Comparison of ENCODE assay signal across 1 cellular context in the genomic region with DNA sequence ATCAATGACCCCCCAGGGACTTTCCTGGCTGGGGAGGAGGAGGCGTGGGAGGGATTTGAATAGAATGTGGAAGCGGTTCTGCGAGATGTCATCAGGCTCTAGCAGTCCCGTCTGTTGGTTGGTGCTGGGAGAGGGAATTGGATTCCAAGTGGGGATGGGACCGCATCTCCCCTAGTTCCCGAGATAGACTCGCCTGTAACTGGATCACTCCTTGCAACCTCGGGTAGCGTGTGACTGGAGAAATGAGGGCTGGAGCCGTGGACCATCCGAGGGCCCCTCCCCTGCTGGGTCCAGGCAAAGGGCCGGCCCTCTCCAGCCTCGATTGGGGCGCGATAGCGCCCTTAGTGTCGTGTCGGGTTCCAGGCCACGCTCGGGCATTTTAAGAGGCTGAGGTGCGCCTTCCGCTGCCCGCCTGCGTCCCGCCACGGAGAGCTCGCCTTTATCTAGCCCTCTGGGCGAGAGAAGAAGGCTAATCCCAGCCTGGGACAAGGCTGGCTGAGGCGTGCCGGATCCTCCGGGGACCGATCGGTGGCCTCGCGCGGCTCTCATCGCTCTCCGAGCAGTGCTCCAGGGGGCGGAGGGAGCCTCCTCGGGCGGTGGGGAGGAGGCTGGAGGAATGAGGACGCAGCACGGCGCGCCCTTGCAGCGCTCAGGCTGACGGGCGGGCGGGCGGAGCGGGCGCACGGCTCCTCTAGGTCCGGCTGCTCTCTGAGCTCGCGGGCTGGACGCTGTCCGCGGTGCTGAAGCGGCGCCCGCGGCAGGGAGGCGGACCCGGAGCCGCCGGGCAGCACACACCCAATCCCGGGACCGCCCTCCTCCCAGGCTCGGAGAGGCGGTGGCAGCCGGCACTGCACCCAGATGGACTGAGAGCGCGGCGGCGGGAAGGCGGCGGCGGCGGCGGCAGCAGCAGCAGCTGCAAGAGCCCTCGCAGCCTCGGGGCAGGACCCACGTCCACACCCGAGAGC.
A peak's percentile ranks its signal among the peaks of the same experiment; 100 is the strongest.
TF ChIP-seq lines count a peak whose summit lies in the region.

No MANE protein-coding gene starts in this region.

TF ChIP-seq in K562, 482 proteins besides CTCF, POLR2A, EP300 and RAD21 (continued from another document):
- TF ChIP-seq ZNF12 (CRISPR knock-in tag; IDR thresholded peaks at IDR 0.05) (0 out of 2 replicates have a peak, but pooled peaks have one; percentile 9), CREB1 (IDR thresholded peaks at IDR 0.05) (no peak), CREB1 (CRISPR knock-in tag; IDR thresholded peaks at IDR 0.05) (0 out of 2 replicates have a peak, but pooled peaks have one; percentile 31), CXXC5 (CRISPR knock-in tag; IDR thresholded peaks at IDR 0.05) (peak; percentile 70), SRF (CRISPR knock-in tag; IDR thresholded peaks at IDR 0.05) (peak in 1 of 2 experiments; percentile 76; a peak in 1 of 4 replicates), POLR2AphosphoS5 (IDR thresholded peaks at IDR 0.05; ENCODE audit: control insufficient read depth, insufficient read depth, low read depth, low read length) (no peak), ZNF586 (CRISPR knock-in tag; conservative IDR thresholded peaks at IDR 0.05) (no peak), NR3C1 (CRISPR knock-in tag; IDR thresholded peaks at IDR 0.05) (peak; percentile 92), POLR3G (IDR thresholded peaks at IDR 0.05; ENCODE audit: extremely low read depth, insufficient read length, insufficient replicate concordance) (no peak), ZNF263 (CRISPR knock-in tag; IDR thresholded peaks at IDR 0.05; ENCODE audit: borderline replicate concordance) (peak; percentile 85), CEBPG (CRISPR knock-in tag; IDR thresholded peaks at IDR 0.05) (no peak), CEBPG (tag; conservative IDR thresholded peaks at IDR 0.05 in 1 of 2, IDR thresholded peaks at IDR 0.05 in 1 of 2) (no peak), DMBX1 (CRISPR knock-in tag; IDR thresholded peaks at IDR 0.05; ENCODE audit: borderline replicate concordance) (peak; percentile 80; the same call in 1 of the 2 replicates), ZNF589 (CRISPR knock-in tag; IDR thresholded peaks at IDR 0.05; ENCODE audit: low read depth) (peak; percentile 56; the same call in 1 of the 2 replicates), CTBP1 (IDR thresholded peaks at IDR 0.05; ENCODE audit: borderline replicate concordance) (peak; percentile 80), ZNF232 (CRISPR knock-in tag; IDR thresholded peaks at IDR 0.05) (peak; percentile 78; the same call in 1 of the 2 replicates), HNRNPL (IDR thresholded peaks at IDR 0.05; ENCODE audit: low read depth, low read length) (peak; percentile 53; the same call in 1 of the 2 replicates), ZNF766 (CRISPR knock-in tag; conservative IDR thresholded peaks at IDR 0.05) (0 out of 2 replicates have a peak, but pooled peaks have one; percentile 63)
- TF ChIP-seq, protein P1, sequence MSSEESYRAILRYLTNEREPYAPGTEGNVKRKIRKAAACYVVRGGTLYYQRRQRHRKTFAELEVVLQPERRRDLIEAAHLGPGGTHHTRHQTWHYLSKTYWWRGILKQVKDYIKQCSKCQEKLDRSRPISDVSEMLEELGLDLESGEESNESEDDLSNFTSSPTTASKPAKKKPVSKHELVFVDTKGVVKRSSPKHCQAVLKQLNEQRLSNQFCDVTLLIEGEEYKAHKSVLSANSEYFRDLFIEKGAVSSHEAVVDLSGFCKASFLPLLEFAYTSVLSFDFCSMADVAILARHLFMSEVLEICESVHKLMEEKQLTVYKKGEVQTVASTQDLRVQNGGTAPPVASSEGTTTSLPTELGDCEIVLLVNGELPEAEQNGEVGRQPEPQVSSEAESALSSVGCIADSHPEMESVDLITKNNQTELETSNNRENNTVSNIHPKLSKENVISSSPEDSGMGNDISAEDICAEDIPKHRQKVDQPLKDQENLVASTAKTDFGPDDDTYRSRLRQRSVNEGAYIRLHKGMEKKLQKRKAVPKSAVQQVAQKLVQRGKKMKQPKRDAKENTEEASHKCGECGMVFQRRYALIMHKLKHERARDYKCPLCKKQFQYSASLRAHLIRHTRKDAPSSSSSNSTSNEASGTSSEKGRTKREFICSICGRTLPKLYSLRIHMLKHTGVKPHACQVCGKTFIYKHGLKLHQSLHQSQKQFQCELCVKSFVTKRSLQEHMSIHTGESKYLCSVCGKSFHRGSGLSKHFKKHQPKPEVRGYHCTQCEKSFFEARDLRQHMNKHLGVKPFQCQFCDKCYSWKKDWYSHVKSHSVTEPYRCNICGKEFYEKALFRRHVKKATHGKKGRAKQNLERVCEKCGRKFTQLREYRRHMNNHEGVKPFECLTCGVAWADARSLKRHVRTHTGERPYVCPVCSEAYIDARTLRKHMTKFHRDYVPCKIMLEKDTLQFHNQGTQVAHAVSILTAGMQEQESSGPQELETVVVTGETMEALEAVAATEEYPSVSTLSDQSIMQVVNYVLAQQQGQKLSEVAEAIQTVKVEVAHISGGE (CRISPR knock-in tag; IDR thresholded peaks at IDR 0.05): peak; percentile 69 to 91 (median 84); a peak in 5 of 6 replicates
- TF ChIP-seq, protein P2, sequence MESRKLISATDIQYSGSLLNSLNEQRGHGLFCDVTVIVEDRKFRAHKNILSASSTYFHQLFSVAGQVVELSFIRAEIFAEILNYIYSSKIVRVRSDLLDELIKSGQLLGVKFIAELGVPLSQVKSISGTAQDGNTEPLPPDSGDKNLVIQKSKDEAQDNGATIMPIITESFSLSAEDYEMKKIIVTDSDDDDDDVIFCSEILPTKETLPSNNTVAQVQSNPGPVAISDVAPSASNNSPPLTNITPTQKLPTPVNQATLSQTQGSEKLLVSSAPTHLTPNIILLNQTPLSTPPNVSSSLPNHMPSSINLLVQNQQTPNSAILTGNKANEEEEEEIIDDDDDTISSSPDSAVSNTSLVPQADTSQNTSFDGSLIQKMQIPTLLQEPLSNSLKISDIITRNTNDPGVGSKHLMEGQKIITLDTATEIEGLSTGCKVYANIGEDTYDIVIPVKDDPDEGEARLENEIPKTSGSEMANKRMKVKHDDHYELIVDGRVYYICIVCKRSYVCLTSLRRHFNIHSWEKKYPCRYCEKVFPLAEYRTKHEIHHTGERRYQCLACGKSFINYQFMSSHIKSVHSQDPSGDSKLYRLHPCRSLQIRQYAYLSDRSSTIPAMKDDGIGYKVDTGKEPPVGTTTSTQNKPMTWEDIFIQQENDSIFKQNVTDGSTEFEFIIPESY (CRISPR knock-in tag; IDR thresholded peaks at IDR 0.05): peak; percentile 68
- TF ChIP-seq, protein P3, sequence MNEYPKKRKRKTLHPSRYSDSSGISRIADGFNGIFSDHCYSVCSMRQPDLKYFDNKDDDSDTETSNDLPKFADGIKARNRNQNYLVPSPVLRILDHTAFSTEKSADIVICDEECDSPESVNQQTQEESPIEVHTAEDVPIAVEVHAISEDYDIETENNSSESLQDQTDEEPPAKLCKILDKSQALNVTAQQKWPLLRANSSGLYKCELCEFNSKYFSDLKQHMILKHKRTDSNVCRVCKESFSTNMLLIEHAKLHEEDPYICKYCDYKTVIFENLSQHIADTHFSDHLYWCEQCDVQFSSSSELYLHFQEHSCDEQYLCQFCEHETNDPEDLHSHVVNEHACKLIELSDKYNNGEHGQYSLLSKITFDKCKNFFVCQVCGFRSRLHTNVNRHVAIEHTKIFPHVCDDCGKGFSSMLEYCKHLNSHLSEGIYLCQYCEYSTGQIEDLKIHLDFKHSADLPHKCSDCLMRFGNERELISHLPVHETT (CRISPR knock-in tag; conservative IDR thresholded peaks at IDR 0.05 in 1 of 2, IDR thresholded peaks at IDR 0.05 in 1 of 2): 0 out of 4 replicates have a peak, but pooled peaks of 1 of the 2 experiments have one; percentile 38
- TF ChIP-seq, protein P4, sequence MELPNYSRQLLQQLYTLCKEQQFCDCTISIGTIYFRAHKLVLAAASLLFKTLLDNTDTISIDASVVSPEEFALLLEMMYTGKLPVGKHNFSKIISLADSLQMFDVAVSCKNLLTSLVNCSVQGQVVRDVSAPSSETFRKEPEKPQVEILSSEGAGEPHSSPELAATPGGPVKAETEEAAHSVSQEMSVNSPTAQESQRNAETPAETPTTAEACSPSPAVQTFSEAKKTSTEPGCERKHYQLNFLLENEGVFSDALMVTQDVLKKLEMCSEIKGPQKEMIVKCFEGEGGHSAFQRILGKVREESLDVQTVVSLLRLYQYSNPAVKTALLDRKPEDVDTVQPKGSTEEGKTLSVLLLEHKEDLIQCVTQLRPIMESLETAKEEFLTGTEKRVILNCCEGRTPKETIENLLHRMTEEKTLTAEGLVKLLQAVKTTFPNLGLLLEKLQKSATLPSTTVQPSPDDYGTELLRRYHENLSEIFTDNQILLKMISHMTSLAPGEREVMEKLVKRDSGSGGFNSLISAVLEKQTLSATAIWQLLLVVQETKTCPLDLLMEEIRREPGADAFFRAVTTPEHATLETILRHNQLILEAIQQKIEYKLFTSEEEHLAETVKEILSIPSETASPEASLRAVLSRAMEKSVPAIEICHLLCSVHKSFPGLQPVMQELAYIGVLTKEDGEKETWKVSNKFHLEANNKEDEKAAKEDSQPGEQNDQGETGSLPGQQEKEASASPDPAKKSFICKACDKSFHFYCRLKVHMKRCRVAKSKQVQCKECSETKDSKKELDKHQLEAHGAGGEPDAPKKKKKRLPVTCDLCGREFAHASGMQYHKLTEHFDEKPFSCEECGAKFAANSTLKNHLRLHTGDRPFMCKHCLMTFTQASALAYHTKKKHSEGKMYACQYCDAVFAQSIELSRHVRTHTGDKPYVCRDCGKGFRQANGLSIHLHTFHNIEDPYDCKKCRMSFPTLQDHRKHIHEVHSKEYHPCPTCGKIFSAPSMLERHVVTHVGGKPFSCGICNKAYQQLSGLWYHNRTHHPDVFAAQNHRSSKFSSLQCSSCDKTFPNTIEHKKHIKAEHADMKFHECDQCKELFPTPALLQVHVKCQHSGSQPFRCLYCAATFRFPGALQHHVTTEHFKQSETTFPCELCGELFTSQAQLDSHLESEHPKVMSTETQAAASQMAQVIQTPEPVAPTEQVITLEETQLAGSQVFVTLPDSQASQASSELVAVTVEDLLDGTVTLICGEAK (IDR thresholded peaks at IDR 0.05): peak; percentile 50; the same call in 1 of the 2 replicates
- TF ChIP-seq, protein P4 (CRISPR knock-in tag; IDR thresholded peaks at IDR 0.05): no peak
- TF ChIP-seq, protein P5, sequence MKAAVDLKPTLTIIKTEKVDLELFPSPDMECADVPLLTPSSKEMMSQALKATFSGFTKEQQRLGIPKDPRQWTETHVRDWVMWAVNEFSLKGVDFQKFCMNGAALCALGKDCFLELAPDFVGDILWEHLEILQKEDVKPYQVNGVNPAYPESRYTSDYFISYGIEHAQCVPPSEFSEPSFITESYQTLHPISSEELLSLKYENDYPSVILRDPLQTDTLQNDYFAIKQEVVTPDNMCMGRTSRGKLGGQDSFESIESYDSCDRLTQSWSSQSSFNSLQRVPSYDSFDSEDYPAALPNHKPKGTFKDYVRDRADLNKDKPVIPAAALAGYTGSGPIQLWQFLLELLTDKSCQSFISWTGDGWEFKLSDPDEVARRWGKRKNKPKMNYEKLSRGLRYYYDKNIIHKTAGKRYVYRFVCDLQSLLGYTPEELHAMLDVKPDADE (conservative IDR thresholded peaks at IDR 0.05; ENCODE audit: control insufficient read depth, low read depth, low read length): peak; percentile 52; the same call in 1 of the 2 replicates
- TF ChIP-seq, protein P6, sequence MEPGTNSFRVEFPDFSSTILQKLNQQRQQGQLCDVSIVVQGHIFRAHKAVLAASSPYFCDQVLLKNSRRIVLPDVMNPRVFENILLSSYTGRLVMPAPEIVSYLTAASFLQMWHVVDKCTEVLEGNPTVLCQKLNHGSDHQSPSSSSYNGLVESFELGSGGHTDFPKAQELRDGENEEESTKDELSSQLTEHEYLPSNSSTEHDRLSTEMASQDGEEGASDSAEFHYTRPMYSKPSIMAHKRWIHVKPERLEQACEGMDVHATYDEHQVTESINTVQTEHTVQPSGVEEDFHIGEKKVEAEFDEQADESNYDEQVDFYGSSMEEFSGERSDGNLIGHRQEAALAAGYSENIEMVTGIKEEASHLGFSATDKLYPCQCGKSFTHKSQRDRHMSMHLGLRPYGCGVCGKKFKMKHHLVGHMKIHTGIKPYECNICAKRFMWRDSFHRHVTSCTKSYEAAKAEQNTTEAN (CRISPR knock-in tag; IDR thresholded peaks at IDR 0.05): peak; percentile 77; the same call in 1 of the 2 replicates
- TF ChIP-seq, protein P7, sequence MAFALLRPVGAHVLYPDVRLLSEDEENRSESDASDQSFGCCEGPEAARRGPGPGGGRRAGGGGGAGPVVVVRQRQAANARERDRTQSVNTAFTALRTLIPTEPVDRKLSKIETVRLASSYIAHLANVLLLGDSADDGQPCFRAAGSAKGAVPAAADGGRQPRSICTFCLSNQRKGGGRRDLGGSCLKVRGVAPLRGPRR (CRISPR knock-in tag; IDR thresholded peaks at IDR 0.05): no peak
